ENCODE assay signal across 11 cellular contexts in the genomic region with DNA sequence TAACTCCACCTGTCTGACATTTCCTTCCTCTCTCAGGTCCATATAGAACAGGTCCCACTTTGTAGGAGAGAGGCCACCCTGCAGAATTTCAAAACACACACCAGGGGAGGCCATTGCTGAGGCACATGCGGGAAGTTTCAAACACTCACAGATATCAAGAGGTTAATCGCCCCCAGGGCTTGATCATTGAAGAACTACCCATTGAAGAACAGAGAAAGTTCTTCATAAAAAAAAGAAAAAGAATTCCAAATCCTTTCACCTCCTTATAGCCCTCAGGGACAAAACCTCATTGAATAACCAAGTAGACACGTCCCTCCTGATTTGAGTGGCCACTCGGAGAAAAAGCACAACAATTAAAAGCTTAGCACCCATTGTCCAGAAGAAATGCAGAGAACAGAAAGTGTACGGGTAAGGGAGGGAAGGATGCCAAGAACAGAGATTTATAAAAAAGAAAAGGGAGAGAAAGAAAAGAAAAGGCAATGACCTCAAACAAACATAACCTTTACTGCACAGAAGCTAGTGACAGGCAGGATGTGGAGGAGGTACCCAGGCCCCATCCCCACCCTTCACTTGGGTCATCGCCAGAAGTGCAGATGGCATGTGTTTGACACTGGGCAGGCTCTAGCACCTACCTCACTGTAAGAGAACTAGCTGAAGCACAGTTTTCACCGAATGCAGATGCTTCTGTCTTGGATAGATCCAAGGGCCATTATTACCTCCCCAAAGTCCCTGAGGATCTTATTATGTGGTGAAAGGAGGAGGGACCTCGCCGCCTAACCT.
DNase-seq lines count a peak whose midpoint lies in the region; ATAC-seq and TF ChIP-seq lines count a peak whose summit lies in the region.
"Had no signal": no experiment of that assay in that cellular context is flagged by ENCODE, and none has a peak within 500 bp of the region (broad histone marks: within the 10 kb centered on the region; RNA-seq: fewer than 3 reads in every experiment).

No MANE protein-coding gene starts in this region.

- no peak for DNase-seq in CD4-positive, alpha-beta T cell
- DNase-seq in HUDEP-2 (lab: John Stamatoyannopoulos, UW; ENCODE audit: unreplicated experiment in 76 of 76), result peak in 45 of 76 experiments; percentile 2 to 59 (median 28)
- DNase-seq in NCI-H446 (lab: John Stamatoyannopoulos, UW), result peak; percentile 52 to 84
- peak; percentile 41 for DNase-seq in astrocyte of the hippocampus (ENCODE audit: low read depth, low spot score)
- DNase-seq in HEK293T (ENCODE audit: extremely low spot score), result no peak
- DNase-seq in NCI-H1048 (lab: John Stamatoyannopoulos, UW), result no peak
- DNase-seq in activated T-cell treated with anti-CD3 and anti-CD28 coated beads for 4 hours, result no peak
- DNase-seq in head of caudate nucleus, result no peak
- DNase-seq: stimulated activated CD4-positive, alpha-beta T cell treated with anti-CD3 and anti-CD28 coated beads, Interleukin-2, amount 100 ng/mL, for 24 hours had no signal

- no peaks in the 10 kb centered on the region for H3K36me3 Mint-ChIP-seq in CD4-positive, alpha-beta T cell (ENCODE audit: low read depth)
- H3K36me3 Mint-ChIP-seq: stimulated activated memory B cell treated with anti-CD40 and anti-IgM and Interleukin-4, amounts not matched to agents 10 μg/mL and 1 μg/mL and 100 μg/mL, for 72 hours had no signal

- H3K27me3 Mint-ChIP-seq in CD4-positive, alpha-beta T cell, result peaks cover 5% of the 10 kb centered on the region

- H3K9me3 ChIP-seq in CD4-positive, alpha-beta T cell (ENCODE audit: control insufficient read depth, low read length), result no peaks in the 10 kb centered on the region

- H3K9me3 Mint-ChIP-seq in CD4-positive, alpha-beta T cell, result no peaks in the 10 kb centered on the region

- no peaks in the 10 kb centered on the region for H3K27me3 ChIP-seq in CD4-positive, alpha-beta T cell (ENCODE audit: control insufficient read depth, insufficient read depth, low read length)

- H3K4me3 Mint-ChIP-seq in CD4-positive, alpha-beta T cell, result no peak overlapping the region
- H3K4me3 Mint-ChIP-seq: stimulated activated memory B cell treated with anti-CD40 and anti-IgM and Interleukin-4, amounts not matched to agents 10 μg/mL and 1 μg/mL and 100 μg/mL, for 72 hours had no signal

- no peak overlapping the region for H3K27ac Mint-ChIP-seq in CD4-positive, alpha-beta T cell
- H3K27ac Mint-ChIP-seq: stimulated activated memory B cell treated with anti-CD40 and anti-IgM and Interleukin-4, amounts not matched to agents 10 μg/mL and 1 μg/mL and 100 μg/mL, for 72 hours had no signal

- peak; percentile 51 for ATAC-seq in CD4-positive, alpha-beta T cell (ENCODE audit: poor library complexity)
- ATAC-seq: stimulated activated memory B cell treated with anti-CD40 and anti-IgM and Interleukin-4, amounts not matched to agents 10 μg/mL and 1 μg/mL and 100 μg/mL, for 72 hours had no signal

- CTCF ChIA-PET in CD4-positive, alpha-beta T cell (lab: Charles Lee), result no interaction called here
- CTCF ChIA-PET in HEK293T (lab: Yijun Ruan, JAX), result interaction anchor here (0.7 kb wide), 1 partner anchor 320 kb away, joined by 3 read pairs; no protein-coding TSS in a partner anchor

- TF ChIP-seq CTCF in CD4-positive, alpha-beta T cell (IDR thresholded peaks at IDR 0.05), result no peak

- H3K27ac ChIP-seq in CD4-positive, alpha-beta T cell (ENCODE audit: low read depth, low read length), result no peak overlapping the region
- H3K27ac ChIP-seq: coronary artery had no signal

- POLR2A ChIA-PET in CD4-positive, alpha-beta T cell (lab: Charles Lee), result no interaction called here
- POLR2A ChIA-PET in HEK293T (lab: Yijun Ruan, JAX), result interaction anchor here (0.8 kb wide), 1 partner anchor 115 kb away, joined by 4 read pairs; no protein-coding TSS in a partner anchor

- H3K4me1 Mint-ChIP-seq in CD4-positive, alpha-beta T cell (ENCODE audit: low read depth), result peaks cover 21% of the 10 kb centered on the region

- intact Hi-C loops in CD4-positive, alpha-beta T cell (cut with DNase I, micrococcal nuclease), result no loop called here
- intact Hi-C loops in head of caudate nucleus (cut with DNase I), result no loop called here

TF ChIP-seq in HEK293T, 16 proteins besides CTCF, POLR2A, EP300 and RAD21:
- no peak for TF ChIP-seq BHLHE40 (IDR thresholded peaks at IDR 0.05; ENCODE audit: borderline replicate concordance)
- no peak for TF ChIP-seq SUZ12 (IDR thresholded peaks at IDR 0.05)
- TF ChIP-seq FOXM1 (IDR thresholded peaks at IDR 0.05; ENCODE audit: borderline replicate concordance), result no peak
- no peak for TF ChIP-seq FOXK2 (IDR thresholded peaks at IDR 0.05)
- no peak for TF ChIP-seq NFRKB (IDR thresholded peaks at IDR 0.05)
- no peak for TF ChIP-seq L3MBTL2 (conservative IDR thresholded peaks at IDR 0.05)
- no peak for TF ChIP-seq CTBP1 (IDR thresholded peaks at IDR 0.05; ENCODE audit: borderline replicate concordance)
- TF ChIP-seq ELF4 (IDR thresholded peaks at IDR 0.05), result no peak

Comparison
In these comparisons a context has a peak if more than half of its experiments do, and no peak if none do; other contexts are left out.
1. DNase-seq: peak in HUDEP-2 (45 of 76), NCI-H446 (2 of 2) and astrocyte of the hippocampus (single experiment); none in CD4-positive, alpha-beta T cell (0 of 10), HEK293T (single experiment), NCI-H1048 (single experiment), activated T-cell treated with anti-CD3 and anti-CD28 coated beads for 4 hours (single experiment) and head of caudate nucleus (0 of 42).